Comparison of ENCODE assay signal across 9 cellular contexts in genomic region chr3:76107935-76108570, GRCh38.
DNase-seq lines count a peak whose midpoint lies in the region; ATAC-seq and TF ChIP-seq lines count a peak whose summit lies in the region.
"Had no signal": no experiment of that assay in that cellular context is flagged by ENCODE, and none has a peak within 500 bp of the region (broad histone marks: within the 10 kb centered on the region; RNA-seq: fewer than 3 reads in every experiment).

No MANE protein-coding gene starts in this region.

- no peak overlapping the region for H3K4me3 Mint-ChIP-seq in activated T-helper 17 cell treated with anti-CD3 and anti-CD28 coated beads, Interleukin-2, amount 50 U/mL, for 72 hours
- H3K4me3 Mint-ChIP-seq: T-helper 1 cell treated with Interleukin-12 subunit alpha and Interleukin-12 subunit beta and Interleukin-4 antibody, amounts not matched to agents 30 μg/mL and 1 μg/mL, for 36 hours had no signal

- H3K9me3 ChIP-seq in transverse colon: no peaks in the 10 kb centered on the region

- H3K27ac Mint-ChIP-seq in activated T-helper 17 cell treated with anti-CD3 and anti-CD28 coated beads, Interleukin-2, amount 50 U/mL, for 72 hours: no peak overlapping the region
- H3K27ac Mint-ChIP-seq: T-helper 1 cell treated with Interleukin-12 subunit alpha and Interleukin-12 subunit beta and Interleukin-4 antibody, amounts not matched to agents 30 μg/mL and 1 μg/mL, for 36 hours had no signal

- no peak overlapping the region for H3K27ac ChIP-seq in transverse colon

- ATAC-seq in HG03159 (IDR thresholded peaks at IDR 0.05; ENCODE audit: unreplicated experiment) (peak; percentile 62), SK-N-SH treated with all-trans-retinoic acid at 6 μM for 48 hours (peak; percentile 49; the same call in 2 of the 3 replicates), HG02973 (IDR thresholded peaks at IDR 0.05; ENCODE audit: unreplicated experiment) (no peak)
- ATAC-seq in activated T-helper 17 cell treated with anti-CD3 and anti-CD28 coated beads, Interleukin-2, amount 50 U/mL, for 72 hours (replicated peaks): no peak

- no peaks in the 10 kb centered on the region for H3K27me3 ChIP-seq in transverse colon

- no peaks in the 10 kb centered on the region for H3K36me3 ChIP-seq in transverse colon

- DNase-seq in GDM1 (lab: John Stamatoyannopoulos, UW): peak; percentile 5
- DNase-seq in glomerular visceral epithelial cell (ENCODE audit: extremely low spot score): peak; percentile 14
- no peak for DNase-seq in transverse colon
- no peak for DNase-seq in DMS153 (lab: John Stamatoyannopoulos, UW)

- H3K4me3 ChIP-seq in transverse colon: no peak overlapping the region

- intact Hi-C loops in transverse colon (cut with DNase I; ENCODE audit: low total_unique reads): no loop called here

- TF ChIP-seq EP300 in transverse colon (IDR thresholded peaks at IDR 0.05; ENCODE audit: low read depth): no peak

- H3K36me3 Mint-ChIP-seq in activated T-helper 17 cell treated with anti-CD3 and anti-CD28 coated beads, Interleukin-2, amount 50 U/mL, for 72 hours (ENCODE audit: low read depth): no peaks in the 10 kb centered on the region

- H3K4me1 Mint-ChIP-seq in activated T-helper 17 cell treated with anti-CD3 and anti-CD28 coated beads, Interleukin-2, amount 50 U/mL, for 72 hours: no peaks in the 10 kb centered on the region

- TF ChIP-seq POLR2A in transverse colon (IDR thresholded peaks at IDR 0.05): no peak

- in situ Hi-C loops in transverse colon (cut with MboI; ENCODE audit: low pct_ligation_motif_present in 1 of 4, low pct_unique_long_range_greater_than_20kb in 1 of 4, low sequenced_read_pairs in 3 of 4): no loop called here

- 4 to 7% methylated on average over 5 of the region's 5 CpGs for WGBS in transverse colon (ENCODE audit: low coverage in 1 of 2), 2 donors

- peak in 4 of 5 experiments; percentile 40 to 52 (median 46) for TF ChIP-seq CTCF in transverse colon (IDR thresholded peaks at IDR 0.05)

- H3K9me3 Mint-ChIP-seq in activated T-helper 17 cell treated with anti-CD3 and anti-CD28 coated beads, Interleukin-2, amount 50 U/mL, for 72 hours: peaks cover 4% of the 10 kb centered on the region
- H3K9me3 Mint-ChIP-seq: T-helper 1 cell treated with Interleukin-12 subunit alpha and Interleukin-12 subunit beta and Interleukin-4 antibody, amounts not matched to agents 30 μg/mL and 1 μg/mL, for 36 hours had no signal

- no peaks in the 10 kb centered on the region for H3K4me1 ChIP-seq in transverse colon

- no peaks in the 10 kb centered on the region for H3K27me3 Mint-ChIP-seq in activated T-helper 17 cell treated with anti-CD3 and anti-CD28 coated beads, Interleukin-2, amount 50 U/mL, for 72 hours

TF ChIP-seq in SK-N-SH treated with all-trans-retinoic acid at 6 μM for 48 hours, 23 proteins besides CTCF, POLR2A, EP300 and RAD21:
- TF ChIP-seq ESRRG (CRISPR knock-in tag; IDR thresholded peaks at IDR 0.05) (no peak), ZFP3 (CRISPR knock-in tag; IDR thresholded peaks at IDR 0.05) (no peak), POU6F1 (CRISPR knock-in tag; IDR thresholded peaks at IDR 0.05; ENCODE audit: borderline replicate concordance, low read depth) (no peak), PPARA (CRISPR knock-in tag; IDR thresholded peaks at IDR 0.05; ENCODE audit: borderline replicate concordance) (no peak), BACH2 (CRISPR knock-in tag; IDR thresholded peaks at IDR 0.05; ENCODE audit: borderline replicate concordance) (no peak), ZFP30 (CRISPR knock-in tag; IDR thresholded peaks at IDR 0.05) (no peak), ARNTL (CRISPR knock-in tag; IDR thresholded peaks at IDR 0.05; ENCODE audit: borderline replicate concordance, low read depth) (no peak), OSR1 (CRISPR knock-in tag; IDR thresholded peaks at IDR 0.05) (no peak), ZNF70 (CRISPR knock-in tag; IDR thresholded peaks at IDR 0.05) (no peak), ZNF8 (CRISPR knock-in tag; IDR thresholded peaks at IDR 0.05) (no peak), GLIS3 (CRISPR knock-in tag; IDR thresholded peaks at IDR 0.05) (no peak), RARB (CRISPR knock-in tag; IDR thresholded peaks at IDR 0.05) (no peak), SNAI2 (CRISPR knock-in tag; IDR thresholded peaks at IDR 0.05) (no peak), CSRNP3 (CRISPR knock-in tag; IDR thresholded peaks at IDR 0.05) (no peak), ZC3H10 (CRISPR knock-in tag; IDR thresholded peaks at IDR 0.05) (no peak)
- TF ChIP-seq, protein P1, sequence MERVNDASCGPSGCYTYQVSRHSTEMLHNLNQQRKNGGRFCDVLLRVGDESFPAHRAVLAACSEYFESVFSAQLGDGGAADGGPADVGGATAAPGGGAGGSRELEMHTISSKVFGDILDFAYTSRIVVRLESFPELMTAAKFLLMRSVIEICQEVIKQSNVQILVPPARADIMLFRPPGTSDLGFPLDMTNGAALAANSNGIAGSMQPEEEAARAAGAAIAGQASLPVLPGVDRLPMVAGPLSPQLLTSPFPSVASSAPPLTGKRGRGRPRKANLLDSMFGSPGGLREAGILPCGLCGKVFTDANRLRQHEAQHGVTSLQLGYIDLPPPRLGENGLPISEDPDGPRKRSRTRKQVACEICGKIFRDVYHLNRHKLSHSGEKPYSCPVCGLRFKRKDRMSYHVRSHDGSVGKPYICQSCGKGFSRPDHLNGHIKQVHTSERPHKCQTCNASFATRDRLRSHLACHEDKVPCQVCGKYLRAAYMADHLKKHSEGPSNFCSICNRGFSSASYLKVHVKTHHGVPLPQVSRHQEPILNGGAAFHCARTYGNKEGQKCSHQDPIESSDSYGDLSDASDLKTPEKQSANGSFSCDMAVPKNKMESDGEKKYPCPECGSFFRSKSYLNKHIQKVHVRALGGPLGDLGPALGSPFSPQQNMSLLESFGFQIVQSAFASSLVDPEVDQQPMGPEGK (CRISPR knock-in tag; IDR thresholded peaks at IDR 0.05; ENCODE audit: borderline replicate concordance): no peak
- TF ChIP-seq, protein P2, sequence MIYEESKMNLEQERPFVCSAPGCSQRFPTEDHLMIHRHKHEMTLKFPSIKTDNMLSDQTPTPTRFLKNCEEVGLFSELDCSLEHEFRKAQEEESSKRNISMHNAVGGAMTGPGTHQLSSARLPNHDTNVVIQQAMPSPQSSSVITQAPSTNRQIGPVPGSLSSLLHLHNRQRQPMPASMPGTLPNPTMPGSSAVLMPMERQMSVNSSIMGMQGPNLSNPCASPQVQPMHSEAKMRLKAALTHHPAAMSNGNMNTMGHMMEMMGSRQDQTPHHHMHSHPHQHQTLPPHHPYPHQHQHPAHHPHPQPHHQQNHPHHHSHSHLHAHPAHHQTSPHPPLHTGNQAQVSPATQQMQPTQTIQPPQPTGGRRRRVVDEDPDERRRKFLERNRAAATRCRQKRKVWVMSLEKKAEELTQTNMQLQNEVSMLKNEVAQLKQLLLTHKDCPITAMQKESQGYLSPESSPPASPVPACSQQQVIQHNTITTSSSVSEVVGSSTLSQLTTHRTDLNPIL (CRISPR knock-in tag; IDR thresholded peaks at IDR 0.05; ENCODE audit: low read depth): no peak
- TF ChIP-seq, protein P3, sequence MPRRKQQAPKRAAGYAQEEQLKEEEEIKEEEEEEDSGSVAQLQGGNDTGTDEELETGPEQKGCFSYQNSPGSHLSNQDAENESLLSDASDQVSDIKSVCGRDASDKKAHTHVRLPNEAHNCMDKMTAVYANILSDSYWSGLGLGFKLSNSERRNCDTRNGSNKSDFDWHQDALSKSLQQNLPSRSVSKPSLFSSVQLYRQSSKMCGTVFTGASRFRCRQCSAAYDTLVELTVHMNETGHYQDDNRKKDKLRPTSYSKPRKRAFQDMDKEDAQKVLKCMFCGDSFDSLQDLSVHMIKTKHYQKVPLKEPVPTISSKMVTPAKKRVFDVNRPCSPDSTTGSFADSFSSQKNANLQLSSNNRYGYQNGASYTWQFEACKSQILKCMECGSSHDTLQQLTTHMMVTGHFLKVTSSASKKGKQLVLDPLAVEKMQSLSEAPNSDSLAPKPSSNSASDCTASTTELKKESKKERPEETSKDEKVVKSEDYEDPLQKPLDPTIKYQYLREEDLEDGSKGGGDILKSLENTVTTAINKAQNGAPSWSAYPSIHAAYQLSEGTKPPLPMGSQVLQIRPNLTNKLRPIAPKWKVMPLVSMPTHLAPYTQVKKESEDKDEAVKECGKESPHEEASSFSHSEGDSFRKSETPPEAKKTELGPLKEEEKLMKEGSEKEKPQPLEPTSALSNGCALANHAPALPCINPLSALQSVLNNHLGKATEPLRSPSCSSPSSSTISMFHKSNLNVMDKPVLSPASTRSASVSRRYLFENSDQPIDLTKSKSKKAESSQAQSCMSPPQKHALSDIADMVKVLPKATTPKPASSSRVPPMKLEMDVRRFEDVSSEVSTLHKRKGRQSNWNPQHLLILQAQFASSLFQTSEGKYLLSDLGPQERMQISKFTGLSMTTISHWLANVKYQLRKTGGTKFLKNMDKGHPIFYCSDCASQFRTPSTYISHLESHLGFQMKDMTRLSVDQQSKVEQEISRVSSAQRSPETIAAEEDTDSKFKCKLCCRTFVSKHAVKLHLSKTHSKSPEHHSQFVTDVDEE (CRISPR knock-in tag; IDR thresholded peaks at IDR 0.05): no peak

Comparison
In these comparisons a context has a peak if more than half of its experiments do, and no peak if none do; other contexts are left out.
1. DNase-seq: peak in GDM1 (single experiment) and glomerular visceral epithelial cell (single experiment); none in transverse colon (single experiment) and DMS153 (single experiment).
2. ATAC-seq: peak in HG03159 (single experiment) and SK-N-SH treated with all-trans-retinoic acid at 6 μM for 48 hours (single experiment); none in activated T-helper 17 cell treated with anti-CD3 and anti-CD28 coated beads, Interleukin-2, amount 50 U/mL, for 72 hours (single experiment) and HG02973 (single experiment).